In genomic region chr12:5650804-5651461, GRCh38 we compare ENCODE assay signal across 15 cellular contexts.
"Had no signal": no experiment of that assay in that cellular context is flagged by ENCODE, and none has a peak within 500 bp of the region (broad histone marks: within the 10 kb centered on the region; RNA-seq: fewer than 3 reads in every experiment).

No MANE protein-coding gene starts in this region.

- H3K4me1 ChIP-seq: right lobe of liver, spleen had no signal

- H3K27me3 ChIP-seq: ascending aorta, right lobe of liver had no signal

- H3K27ac ChIP-seq: ascending aorta, esophagus muscularis mucosa, right lobe of liver, spleen had no signal

- H3K36me3 Mint-ChIP-seq: memory B cell; stimulated activated naive B cell treated with anti-CD40 and anti-IgM and Interleukin-4, amounts not matched to agents 10 μg/mL and 1 μg/mL and 100 μg/mL, for 72 hours had no signal

- H3K27ac Mint-ChIP-seq: activated CD8-positive, alpha-beta T cell treated with anti-CD3 and anti-CD28 coated beads for 36 hours; memory B cell; nephron; progenitor cell of endocrine pancreas; stimulated activated naive B cell treated with anti-CD40 and anti-IgM and Interleukin-4, amounts not matched to agents 10 μg/mL and 1 μg/mL and 100 μg/mL, for 72 hours had no signal

- H3K9me3 Mint-ChIP-seq: activated CD8-positive, alpha-beta T cell treated with anti-CD3 and anti-CD28 coated beads for 36 hours; memory B cell; nephron had no signal

- H3K9me3 ChIP-seq: ascending aorta, esophagus muscularis mucosa, right lobe of liver, spleen had no signal

- ATAC-seq: activated CD8-positive, alpha-beta T cell treated with anti-CD3 and anti-CD28 coated beads for 36 hours; left lobe of liver; right lobe of liver; stimulated activated naive B cell treated with anti-CD40 and anti-IgM and Interleukin-4, amounts not matched to agents 10 μg/mL and 1 μg/mL and 100 μg/mL, for 72 hours had no signal

- H3K36me3 ChIP-seq: ascending aorta, esophagus muscularis mucosa, right lobe of liver, spleen had no signal

- DNase-seq: activated CD8-positive, alpha-beta memory T cell treated with anti-CD3 and anti-CD28 coated beads, Interleukin-2, amount 50 U/mL, for 4 hours; activated CD8-positive, alpha-beta T cell treated with anti-CD3 and anti-CD28 coated beads for 36 hours; activated naive CD4-positive, alpha-beta T cell; occipital lobe; right lobe of liver; spleen; stimulated activated CD4-positive, alpha-beta T cell treated with anti-CD3 and anti-CD28 coated beads, Interleukin-1b, Interleukin-23, amount 100 ng/mL, for 48 hours; stimulated activated naive B cell treated with anti-CD40 and anti-IgM and Interleukin-4, amounts not matched to agents 10 μg/mL and 1 μg/mL and 100 μg/mL, for 72 hours; trophoblast cell had no signal

- H3K4me3 Mint-ChIP-seq: activated CD8-positive, alpha-beta T cell treated with anti-CD3 and anti-CD28 coated beads for 36 hours; memory B cell; nephron; stimulated activated naive B cell treated with anti-CD40 and anti-IgM and Interleukin-4, amounts not matched to agents 10 μg/mL and 1 μg/mL and 100 μg/mL, for 72 hours had no signal

- H3K4me1 Mint-ChIP-seq: memory B cell; stimulated activated naive B cell treated with anti-CD40 and anti-IgM and Interleukin-4, amounts not matched to agents 10 μg/mL and 1 μg/mL and 100 μg/mL, for 72 hours had no signal

- H3K4me3 ChIP-seq: ascending aorta, esophagus muscularis mucosa, right lobe of liver, spleen had no signal
